In genomic region chr14:74299061-74299545, GRCh38 we compare ENCODE assay signal across 10 cellular contexts. TPM values are rescaled to one million over a fixed set of nuclear protein-coding genes. Genes with fewer than 3 reads are reported as not detected.
A peak's percentile ranks its signal among the peaks of the same experiment; 100 is the strongest.
DNase-seq lines count a peak whose midpoint lies in the region; ATAC-seq and TF ChIP-seq lines count a peak whose summit lies in the region.
"Had no signal": no experiment of that assay in that cellular context is flagged by ENCODE, and none has a peak within 500 bp of the region (broad histone marks: within the 10 kb centered on the region; RNA-seq: fewer than 3 reads in every experiment).

No MANE protein-coding gene starts in this region.

- no peaks in the 10 kb centered on the region for H3K9me3 ChIP-seq in right atrium auricular region
- no peaks in the 10 kb centered on the region for H3K9me3 ChIP-seq in prostate gland

- H3K36me3 ChIP-seq in right atrium auricular region (peaks cover 51% of the 10 kb centered on the region), prostate gland (no peaks in the 10 kb centered on the region)

- H3K27me3 ChIP-seq in right atrium auricular region (no peaks in the 10 kb centered on the region), prostate gland (replicated peaks; ENCODE audit: insufficient read depth) (no peaks in the 10 kb centered on the region)

- peaks cover 21% of the 10 kb centered on the region for H3K4me1 Mint-ChIP-seq in activated CD4-positive, alpha-beta T cell treated with anti-CD3 and anti-CD28 coated beads, Interleukin-2, amount 10 ng/mL, durations not matched to agents 24 days and 14 days
- peaks cover 22% of the 10 kb centered on the region for H3K4me1 Mint-ChIP-seq in activated T-helper 17 cell treated with anti-CD3 and anti-CD28 coated beads, Interleukin-2, amount 50 U/mL, for 72 hours

- peak overlapping the region; percentile 62 for H3K27ac Mint-ChIP-seq in activated CD4-positive, alpha-beta T cell treated with anti-CD3 and anti-CD28 coated beads, Interleukin-2, amount 10 ng/mL, durations not matched to agents 24 days and 14 days
- H3K27ac Mint-ChIP-seq in activated T-helper 17 cell treated with anti-CD3 and anti-CD28 coated beads, Interleukin-2, amount 50 U/mL, for 72 hours, result peak overlapping the region; percentile 86

- no peaks in the 10 kb centered on the region for H3K27me3 Mint-ChIP-seq in activated CD4-positive, alpha-beta T cell treated with anti-CD3 and anti-CD28 coated beads, Interleukin-2, amount 10 ng/mL, durations not matched to agents 24 days and 14 days
- no peaks in the 10 kb centered on the region for H3K27me3 Mint-ChIP-seq in activated T-helper 17 cell treated with anti-CD3 and anti-CD28 coated beads, Interleukin-2, amount 50 U/mL, for 72 hours
- H3K27me3 Mint-ChIP-seq: naive B cell had no signal

- DNase-seq in activated CD4-positive, alpha-beta T cell treated with anti-CD3 and anti-CD28 coated beads, Interleukin-2, amount 10 ng/mL, durations not matched to agents 24 days and 14 days, result no peak
- no peak for DNase-seq in activated CD4-positive, alpha-beta T cell treated with anti-CD3 and anti-CD28 coated beads, Interleukin-2, amount 50 U/mL, for 48 hours
- DNase-seq in right atrium auricular region (ENCODE audit: low spot score) (no peak), prostate gland (ENCODE audit: low spot score) (no peak)
- peak; percentile 2 to 47 for DNase-seq in stimulated activated CD8-positive, alpha-beta memory T cell treated with anti-CD3 and anti-CD28 coated beads, Interleukin-7, amount 100 ng/mL, for 4 hours (ENCODE audit: low read depth in 2 of 2)
- DNase-seq: naive B cell, SHP77 treated with DMSO at 0.1 percent for 48 hours had no signal

- no peak overlapping the region for H3K4me3 Mint-ChIP-seq in activated CD4-positive, alpha-beta T cell treated with anti-CD3 and anti-CD28 coated beads, Interleukin-2, amount 10 ng/mL, durations not matched to agents 24 days and 14 days
- H3K4me3 Mint-ChIP-seq in activated T-helper 17 cell treated with anti-CD3 and anti-CD28 coated beads, Interleukin-2, amount 50 U/mL, for 72 hours, result peak overlapping the region; percentile 75

- H3K9me3 Mint-ChIP-seq in activated CD4-positive, alpha-beta T cell treated with anti-CD3 and anti-CD28 coated beads, Interleukin-2, amount 10 ng/mL, durations not matched to agents 24 days and 14 days, result no peaks in the 10 kb centered on the region
- no peaks in the 10 kb centered on the region for H3K9me3 Mint-ChIP-seq in activated T-helper 17 cell treated with anti-CD3 and anti-CD28 coated beads, Interleukin-2, amount 50 U/mL, for 72 hours
- H3K9me3 Mint-ChIP-seq: naive B cell had no signal

- TF ChIP-seq CTCF in right atrium auricular region (IDR thresholded peaks at IDR 0.05) (no peak), prostate gland (IDR thresholded peaks at IDR 0.05) (no peak)

- H3K27ac ChIP-seq in right atrium auricular region, result peak overlapping the region; percentile 13 to 31
- no peak overlapping the region for H3K27ac ChIP-seq in prostate gland

- TF ChIP-seq POLR2A in prostate gland (IDR thresholded peaks at IDR 0.05), result no peak

- H3K4me3 ChIP-seq in right atrium auricular region (no peak overlapping the region), prostate gland (no peak overlapping the region)

- H3K36me3 Mint-ChIP-seq in activated CD4-positive, alpha-beta T cell treated with anti-CD3 and anti-CD28 coated beads, Interleukin-2, amount 10 ng/mL, durations not matched to agents 24 days and 14 days (ENCODE audit: low read depth), result peaks cover 20% of the 10 kb centered on the region
- peaks cover 55% of the 10 kb centered on the region for H3K36me3 Mint-ChIP-seq in activated T-helper 17 cell treated with anti-CD3 and anti-CD28 coated beads, Interleukin-2, amount 50 U/mL, for 72 hours (ENCODE audit: low read depth)

- intact Hi-C loops in activated CD4-positive, alpha-beta T cell treated with anti-CD3 and anti-CD28 coated beads, Interleukin-2, amount 10 ng/mL, durations not matched to agents 24 days and 14 days (cut with micrococcal nuclease), result no loop called here
- intact Hi-C loops in prostate gland (cut with DNase I), result no loop called here

- WGBS in prostate gland, result 48% methylated on average over 10 of the region's 10 CpGs

- peak; percentile 72 for ATAC-seq in activated T-helper 17 cell treated with anti-CD3 and anti-CD28 coated beads, Interleukin-2, amount 50 U/mL, for 72 hours (replicated peaks)
- ATAC-seq in HG03521 (IDR thresholded peaks at IDR 0.05; ENCODE audit: unreplicated experiment), result no peak
- no peak for ATAC-seq in GM21576 (IDR thresholded peaks at IDR 0.05; ENCODE audit: unreplicated experiment)

- H3K4me1 ChIP-seq in right atrium auricular region, result peaks cover 0 to 28% of the 10 kb centered on the region in 2 donors
- no peaks in the 10 kb centered on the region for H3K4me1 ChIP-seq in prostate gland (replicated peaks)

RNA-seq across cellular contexts. Expression of gene ABCD4, which starts 3.6 kb away (rescaled TPM):
- 42.4 and 42.9 TPM in 2 replicates for total RNA-seq in activated CD4-positive, alpha-beta T cell treated with anti-CD3 and anti-CD28 coated beads, Interleukin-2, amount 10 ng/mL, durations not matched to agents 24 days and 14 days
- 10 to 100 TPM; 55.4 to 57.1 TPM for total RNA-seq in activated T-helper 17 cell treated with anti-CD3 and anti-CD28 coated beads, Interleukin-2, amount 50 U/mL, for 72 hours
- total RNA-seq in right atrium auricular region (10 to 100 TPM; 17.0 to 18.1 TPM), prostate gland (10 to 100 TPM; 33.4 to 77.3 TPM)

RNA-seq across cellular contexts. Expression of gene VRTN, which starts 49.2 kb away (rescaled TPM):
- not detected in 2 replicates for total RNA-seq in activated CD4-positive, alpha-beta T cell treated with anti-CD3 and anti-CD28 coated beads, Interleukin-2, amount 10 ng/mL, durations not matched to agents 24 days and 14 days
- not detected for total RNA-seq in activated T-helper 17 cell treated with anti-CD3 and anti-CD28 coated beads, Interleukin-2, amount 50 U/mL, for 72 hours
- total RNA-seq in right atrium auricular region (not detected), prostate gland (under 1 TPM in 1 of 2 donors, not detected in 1; 0.34 TPM)

RNA-seq across cellular contexts. Expression of gene VSX2, which starts 59.9 kb away (rescaled TPM):
- not detected in 2 replicates for total RNA-seq in activated CD4-positive, alpha-beta T cell treated with anti-CD3 and anti-CD28 coated beads, Interleukin-2, amount 10 ng/mL, durations not matched to agents 24 days and 14 days
- total RNA-seq in activated T-helper 17 cell treated with anti-CD3 and anti-CD28 coated beads, Interleukin-2, amount 50 U/mL, for 72 hours, result not detected
- total RNA-seq in right atrium auricular region (not detected), prostate gland (not detected)

Comparison
In these comparisons a context has a peak if more than half of its experiments do, and no peak if none do; other contexts are left out.
1. DNase-seq: peak in stimulated activated CD8-positive, alpha-beta memory T cell treated with anti-CD3 and anti-CD28 coated beads, Interleukin-7, amount 100 ng/mL, for 4 hours (2 of 2); none in activated CD4-positive, alpha-beta T cell treated with anti-CD3 and anti-CD28 coated beads, Interleukin-2, amount 10 ng/mL, durations not matched to agents 24 days and 14 days (single experiment), activated CD4-positive, alpha-beta T cell treated with anti-CD3 and anti-CD28 coated beads, Interleukin-2, amount 50 U/mL, for 48 hours (0 of 2), right atrium auricular region (single experiment) and prostate gland (single experiment).
2. H3K27ac ChIP-seq: peak in right atrium auricular region (2 of 2); none in prostate gland (0 of 2).